In genomic region chr5:104171958-104172357, GRCh38 we compare ENCODE assay signal across 3 cellular contexts.
TF ChIP-seq lines count a peak whose summit lies in the region.

No MANE protein-coding gene starts in this region.

TF ChIP-seq in SK-N-SH, 30 proteins besides CTCF, POLR2A, EP300 and RAD21 (continued from another document):
- TF ChIP-seq, protein P1, sequence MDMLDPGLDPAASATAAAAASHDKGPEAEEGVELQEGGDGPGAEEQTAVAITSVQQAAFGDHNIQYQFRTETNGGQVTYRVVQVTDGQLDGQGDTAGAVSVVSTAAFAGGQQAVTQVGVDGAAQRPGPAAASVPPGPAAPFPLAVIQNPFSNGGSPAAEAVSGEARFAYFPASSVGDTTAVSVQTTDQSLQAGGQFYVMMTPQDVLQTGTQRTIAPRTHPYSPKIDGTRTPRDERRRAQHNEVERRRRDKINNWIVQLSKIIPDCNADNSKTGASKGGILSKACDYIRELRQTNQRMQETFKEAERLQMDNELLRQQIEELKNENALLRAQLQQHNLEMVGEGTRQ (IDR thresholded peaks at IDR 0.05; ENCODE audit: borderline replicate concordance, low read depth, low read length): no peak
- no peak for TF ChIP-seq NFIC (IDR thresholded peaks at IDR 0.05; ENCODE audit: borderline replicate concordance)
- no peak for TF ChIP-seq SMC3 (IDR thresholded peaks at IDR 0.05; ENCODE audit: low read depth, low read length)
- TF ChIP-seq MAX (IDR thresholded peaks at IDR 0.05; ENCODE audit: low read depth): no peak
- no peak for TF ChIP-seq MEF2A (IDR thresholded peaks at IDR 0.05; ENCODE audit: borderline replicate concordance, low read depth)
- no peak for TF ChIP-seq USF1 (IDR thresholded peaks at IDR 0.05; ENCODE audit: borderline replicate concordance, low read depth)
- no peak for TF ChIP-seq TCF12 (IDR thresholded peaks at IDR 0.05)
- TF ChIP-seq GABPA (IDR thresholded peaks at IDR 0.05; ENCODE audit: low read depth): no peak
- TF ChIP-seq, protein P2, sequence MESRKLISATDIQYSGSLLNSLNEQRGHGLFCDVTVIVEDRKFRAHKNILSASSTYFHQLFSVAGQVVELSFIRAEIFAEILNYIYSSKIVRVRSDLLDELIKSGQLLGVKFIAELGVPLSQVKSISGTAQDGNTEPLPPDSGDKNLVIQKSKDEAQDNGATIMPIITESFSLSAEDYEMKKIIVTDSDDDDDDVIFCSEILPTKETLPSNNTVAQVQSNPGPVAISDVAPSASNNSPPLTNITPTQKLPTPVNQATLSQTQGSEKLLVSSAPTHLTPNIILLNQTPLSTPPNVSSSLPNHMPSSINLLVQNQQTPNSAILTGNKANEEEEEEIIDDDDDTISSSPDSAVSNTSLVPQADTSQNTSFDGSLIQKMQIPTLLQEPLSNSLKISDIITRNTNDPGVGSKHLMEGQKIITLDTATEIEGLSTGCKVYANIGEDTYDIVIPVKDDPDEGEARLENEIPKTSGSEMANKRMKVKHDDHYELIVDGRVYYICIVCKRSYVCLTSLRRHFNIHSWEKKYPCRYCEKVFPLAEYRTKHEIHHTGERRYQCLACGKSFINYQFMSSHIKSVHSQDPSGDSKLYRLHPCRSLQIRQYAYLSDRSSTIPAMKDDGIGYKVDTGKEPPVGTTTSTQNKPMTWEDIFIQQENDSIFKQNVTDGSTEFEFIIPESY (IDR thresholded peaks at IDR 0.05; ENCODE audit: borderline replicate concordance, low read depth): no peak
- TF ChIP-seq RCOR1 (IDR thresholded peaks at IDR 0.05; ENCODE audit: low read length): no peak
- no peak for TF ChIP-seq FOSL2 (IDR thresholded peaks at IDR 0.05; ENCODE audit: borderline replicate concordance, low read depth)
- no peak for TF ChIP-seq MXI1 (IDR thresholded peaks at IDR 0.05; ENCODE audit: low read depth, low read length)
- no peak for TF ChIP-seq EZH2phosphoT487 (IDR thresholded peaks at IDR 0.05; ENCODE audit: borderline replicate concordance, low read depth)
- TF ChIP-seq JUND (IDR thresholded peaks at IDR 0.05): no peak

TF ChIP-seq in SK-N-SH treated with all-trans-retinoic acid at 6 μM for 48 hours, 23 proteins besides CTCF, POLR2A, EP300 and RAD21 (continued from another document):
- TF ChIP-seq, protein P3, sequence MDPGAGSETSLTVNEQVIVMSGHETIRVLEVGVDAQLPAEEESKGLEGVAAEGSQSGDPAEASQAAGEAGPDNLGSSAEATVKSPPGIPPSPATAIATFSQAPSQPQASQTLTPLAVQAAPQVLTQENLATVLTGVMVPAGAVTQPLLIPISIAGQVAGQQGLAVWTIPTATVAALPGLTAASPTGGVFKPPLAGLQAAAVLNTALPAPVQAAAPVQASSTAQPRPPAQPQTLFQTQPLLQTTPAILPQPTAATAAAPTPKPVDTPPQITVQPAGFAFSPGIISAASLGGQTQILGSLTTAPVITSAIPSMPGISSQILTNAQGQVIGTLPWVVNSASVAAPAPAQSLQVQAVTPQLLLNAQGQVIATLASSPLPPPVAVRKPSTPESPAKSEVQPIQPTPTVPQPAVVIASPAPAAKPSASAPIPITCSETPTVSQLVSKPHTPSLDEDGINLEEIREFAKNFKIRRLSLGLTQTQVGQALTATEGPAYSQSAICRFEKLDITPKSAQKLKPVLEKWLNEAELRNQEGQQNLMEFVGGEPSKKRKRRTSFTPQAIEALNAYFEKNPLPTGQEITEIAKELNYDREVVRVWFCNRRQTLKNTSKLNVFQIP (CRISPR knock-in tag; IDR thresholded peaks at IDR 0.05; ENCODE audit: borderline replicate concordance, low read depth): no peak
- TF ChIP-seq TOX (CRISPR knock-in tag; IDR thresholded peaks at IDR 0.05; ENCODE audit: borderline replicate concordance): no peak
- TF ChIP-seq ZNF8 (CRISPR knock-in tag; IDR thresholded peaks at IDR 0.05): no peak
- no peak for TF ChIP-seq ZNF70 (CRISPR knock-in tag; IDR thresholded peaks at IDR 0.05)
- no peak for TF ChIP-seq OSR1 (CRISPR knock-in tag; IDR thresholded peaks at IDR 0.05)
- TF ChIP-seq, protein P4, sequence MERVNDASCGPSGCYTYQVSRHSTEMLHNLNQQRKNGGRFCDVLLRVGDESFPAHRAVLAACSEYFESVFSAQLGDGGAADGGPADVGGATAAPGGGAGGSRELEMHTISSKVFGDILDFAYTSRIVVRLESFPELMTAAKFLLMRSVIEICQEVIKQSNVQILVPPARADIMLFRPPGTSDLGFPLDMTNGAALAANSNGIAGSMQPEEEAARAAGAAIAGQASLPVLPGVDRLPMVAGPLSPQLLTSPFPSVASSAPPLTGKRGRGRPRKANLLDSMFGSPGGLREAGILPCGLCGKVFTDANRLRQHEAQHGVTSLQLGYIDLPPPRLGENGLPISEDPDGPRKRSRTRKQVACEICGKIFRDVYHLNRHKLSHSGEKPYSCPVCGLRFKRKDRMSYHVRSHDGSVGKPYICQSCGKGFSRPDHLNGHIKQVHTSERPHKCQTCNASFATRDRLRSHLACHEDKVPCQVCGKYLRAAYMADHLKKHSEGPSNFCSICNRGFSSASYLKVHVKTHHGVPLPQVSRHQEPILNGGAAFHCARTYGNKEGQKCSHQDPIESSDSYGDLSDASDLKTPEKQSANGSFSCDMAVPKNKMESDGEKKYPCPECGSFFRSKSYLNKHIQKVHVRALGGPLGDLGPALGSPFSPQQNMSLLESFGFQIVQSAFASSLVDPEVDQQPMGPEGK (CRISPR knock-in tag; IDR thresholded peaks at IDR 0.05; ENCODE audit: borderline replicate concordance): no peak
- no peak for TF ChIP-seq CSRNP3 (CRISPR knock-in tag; IDR thresholded peaks at IDR 0.05)
- TF ChIP-seq PPARA (CRISPR knock-in tag; IDR thresholded peaks at IDR 0.05; ENCODE audit: borderline replicate concordance): no peak
- TF ChIP-seq ZFP3 (CRISPR knock-in tag; IDR thresholded peaks at IDR 0.05): no peak
- no peak for TF ChIP-seq RARB (CRISPR knock-in tag; IDR thresholded peaks at IDR 0.05)
- no peak for TF ChIP-seq ZC3H10 (CRISPR knock-in tag; IDR thresholded peaks at IDR 0.05)
- TF ChIP-seq ESRRG (CRISPR knock-in tag; IDR thresholded peaks at IDR 0.05): no peak
- TF ChIP-seq BACH2 (CRISPR knock-in tag; IDR thresholded peaks at IDR 0.05; ENCODE audit: borderline replicate concordance): no peak
- TF ChIP-seq CSDC2 (CRISPR knock-in tag; IDR thresholded peaks at IDR 0.05): no peak
- TF ChIP-seq, protein P5, sequence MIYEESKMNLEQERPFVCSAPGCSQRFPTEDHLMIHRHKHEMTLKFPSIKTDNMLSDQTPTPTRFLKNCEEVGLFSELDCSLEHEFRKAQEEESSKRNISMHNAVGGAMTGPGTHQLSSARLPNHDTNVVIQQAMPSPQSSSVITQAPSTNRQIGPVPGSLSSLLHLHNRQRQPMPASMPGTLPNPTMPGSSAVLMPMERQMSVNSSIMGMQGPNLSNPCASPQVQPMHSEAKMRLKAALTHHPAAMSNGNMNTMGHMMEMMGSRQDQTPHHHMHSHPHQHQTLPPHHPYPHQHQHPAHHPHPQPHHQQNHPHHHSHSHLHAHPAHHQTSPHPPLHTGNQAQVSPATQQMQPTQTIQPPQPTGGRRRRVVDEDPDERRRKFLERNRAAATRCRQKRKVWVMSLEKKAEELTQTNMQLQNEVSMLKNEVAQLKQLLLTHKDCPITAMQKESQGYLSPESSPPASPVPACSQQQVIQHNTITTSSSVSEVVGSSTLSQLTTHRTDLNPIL (CRISPR knock-in tag; IDR thresholded peaks at IDR 0.05; ENCODE audit: low read depth): no peak

TF ChIP-seq in neural cell, 6 proteins besides CTCF, POLR2A, EP300 and RAD21 (continued from another document):
- peak; percentile 80 for TF ChIP-seq REST (IDR thresholded peaks at IDR 0.05; ENCODE audit: borderline replicate concordance)
- no peak for TF ChIP-seq EZH2 (IDR thresholded peaks at IDR 0.05; ENCODE audit: borderline replicate concordance, insufficient read depth, low read length, poor library complexity, severe bottlenecking)
- no peak for TF ChIP-seq MXI1 (conservative IDR thresholded peaks at IDR 0.05; ENCODE audit: poor library complexity, severe bottlenecking)
